8 cellular contexts compared by ENCODE assay signal in genomic region chrX:120604359-120604782, GRCh38. TPM values are rescaled to one million over a fixed set of nuclear protein-coding genes. Genes with fewer than 3 reads are reported as not detected.
DNase-seq lines count a peak whose midpoint lies in the region; ATAC-seq, FAIRE-seq and TF ChIP-seq lines count a peak whose summit lies in the region.

No MANE protein-coding gene starts in this region.

- peak; percentile 61 for ATAC-seq in HG02884 (IDR thresholded peaks at IDR 0.05; ENCODE audit: unreplicated experiment)
- ATAC-seq in activated CD8-positive, alpha-beta T cell treated with anti-CD3 and anti-CD28 coated beads for 36 hours, result peak; percentile 55
- ATAC-seq in naive thymus-derived CD4-positive, alpha-beta T cell, result peak; percentile 66

- CTCF ChIA-PET in activated CD8-positive, alpha-beta T cell treated with anti-CD3 and anti-CD28 coated beads for 36 hours (lab: Charles Lee), result interaction anchor here (1.3 kb wide), 1 partner anchor 118 kb away, joined by 4 read pairs; no protein-coding TSS in a partner anchor
- CTCF ChIA-PET in naive thymus-derived CD4-positive, alpha-beta T cell (lab: Charles Lee), result interaction anchor here (0.5 to 1.3 kb wide), 3 partner anchors 9 to 237 kb away, joined by 3 read pairs; no protein-coding TSS in a partner anchor

- no peak for FAIRE-seq in urothelium cell line (lab: Jason Lieb, UNC)

- no peak for TF ChIP-seq CTCF in activated CD8-positive, alpha-beta T cell treated with anti-CD3 and anti-CD28 coated beads for 36 hours (IDR thresholded peaks at IDR 0.05)

- intact Hi-C loops in activated CD8-positive, alpha-beta T cell treated with anti-CD3 and anti-CD28 coated beads for 36 hours (cut with micrococcal nuclease), result no loop called here
- intact Hi-C loops in naive thymus-derived CD4-positive, alpha-beta T cell (cut with micrococcal nuclease), result loop anchor here (1.0 to 10.0 kb wide), 6 partner anchors 26 to 360 kb away; partner anchors contain the start of genes C1GALT1C1 (in 2 of the 2) and CUL4B (in 1 of the 2)

- peak; percentile 18 for DNase-seq in activated CD8-positive, alpha-beta memory T cell treated with anti-CD3 and anti-CD28 coated beads, Interleukin-2, amount 50 U/mL, for 4 hours
- DNase-seq in activated CD8-positive, alpha-beta memory T cell treated with anti-CD3 and anti-CD28 coated beads, Interleukin-2, amount 50 U/mL, for 48 hours, result no peak
- peak; percentile 63 for DNase-seq in NCI-H2227 treated with DMSO at 0.1 percent for 48 hours (lab: John Stamatoyannopoulos, UW)
- DNase-seq in activated CD8-positive, alpha-beta T cell treated with anti-CD3 and anti-CD28 coated beads for 36 hours, result peak; percentile 39
- peak; percentile 59 for DNase-seq in fibroblast of gingiva (ENCODE audit: low read depth)
- peak in 8 of 9 donors; percentile 6 to 61 (median 36) for DNase-seq in naive thymus-derived CD4-positive, alpha-beta T cell
- peak; percentile 2 for DNase-seq in urothelium cell line (ENCODE audit: low spot score)

- no peaks in the 10 kb centered on the region for H3K27me3 ChIP-seq in naive thymus-derived CD4-positive, alpha-beta T cell (ENCODE audit: control insufficient read depth in 2 of 2, insufficient read depth in 2 of 2, low read length in 2 of 2)

- peak overlapping the region; percentile 55 for H3K4me3 ChIP-seq in naive thymus-derived CD4-positive, alpha-beta T cell (ENCODE audit: low read length)

- H3K27ac Mint-ChIP-seq in activated CD8-positive, alpha-beta T cell treated with anti-CD3 and anti-CD28 coated beads for 36 hours, result peak overlapping the region; percentile 96
- peak overlapping the region; percentile 96 to 99 (median 98) for H3K27ac Mint-ChIP-seq in naive thymus-derived CD4-positive, alpha-beta T cell

- H3K36me3 Mint-ChIP-seq in activated CD8-positive, alpha-beta T cell treated with anti-CD3 and anti-CD28 coated beads for 36 hours (ENCODE audit: low read depth), result peaks cover 6% of the 10 kb centered on the region
- H3K36me3 Mint-ChIP-seq in naive thymus-derived CD4-positive, alpha-beta T cell, result peaks cover 0 to 5% (median 0%) of the 10 kb centered on the region in 5 donors

- H3K4me1 Mint-ChIP-seq in activated CD8-positive, alpha-beta T cell treated with anti-CD3 and anti-CD28 coated beads for 36 hours (ENCODE audit: low read depth), result no peaks in the 10 kb centered on the region
- H3K4me1 Mint-ChIP-seq in naive thymus-derived CD4-positive, alpha-beta T cell, result peaks cover 0 to 19% (median 10%) of the 10 kb centered on the region in 7 donors

- no peaks in the 10 kb centered on the region for H3K9me3 Mint-ChIP-seq in activated CD8-positive, alpha-beta T cell treated with anti-CD3 and anti-CD28 coated beads for 36 hours
- H3K9me3 Mint-ChIP-seq in naive thymus-derived CD4-positive, alpha-beta T cell, result peaks cover 0 to 5% (median 0%) of the 10 kb centered on the region in 11 donors

- H3K4me3 Mint-ChIP-seq in activated CD8-positive, alpha-beta T cell treated with anti-CD3 and anti-CD28 coated beads for 36 hours, result peak overlapping the region; percentile 95
- H3K4me3 Mint-ChIP-seq in naive thymus-derived CD4-positive, alpha-beta T cell, result peak overlapping the region; percentile 91 to 99 (median 96)

- H3K27me3 Mint-ChIP-seq in activated CD8-positive, alpha-beta T cell treated with anti-CD3 and anti-CD28 coated beads for 36 hours, result no peaks in the 10 kb centered on the region
- H3K27me3 Mint-ChIP-seq in naive thymus-derived CD4-positive, alpha-beta T cell, result peaks cover 0 to 7% (median 0%) of the 10 kb centered on the region in 5 donors

- peaks cover 6 to 10% of the 10 kb centered on the region in 2 donors for H3K4me1 ChIP-seq in naive thymus-derived CD4-positive, alpha-beta T cell (ENCODE audit: control insufficient read depth in 2 of 2, insufficient read depth in 2 of 2, low read length in 2 of 2)

- peak overlapping the region; percentile 87 for H3K27ac ChIP-seq in naive thymus-derived CD4-positive, alpha-beta T cell (ENCODE audit: low read depth, low read length)

- POLR2A ChIA-PET in activated CD8-positive, alpha-beta T cell treated with anti-CD3 and anti-CD28 coated beads for 36 hours (lab: Charles Lee), result interaction anchor here (0.7 to 1.3 kb wide), 6 partner anchors 14 to 93 kb away, joined by 3 to 9 read pairs (median 4); partner anchors contain the start of gene CUL4B
- POLR2A ChIA-PET in naive thymus-derived CD4-positive, alpha-beta T cell (lab: Charles Lee), result interaction anchor here (0.5 to 4.1 kb wide), 14 partner anchors 14 to 889 kb away, joined by 3 to 111 read pairs (median 4); partner anchors contain the start of genes C1GALT1C1 and CUL4B

- H3K36me3 ChIP-seq in naive thymus-derived CD4-positive, alpha-beta T cell (ENCODE audit: control insufficient read depth in 2 of 3, insufficient read depth in 3 of 3, low read length in 3 of 3), result peaks cover 0 to 12% (median 3%) of the 10 kb centered on the region in 3 experiments

- no peaks in the 10 kb centered on the region for H3K9me3 ChIP-seq in naive thymus-derived CD4-positive, alpha-beta T cell (ENCODE audit: control insufficient read depth in 2 of 3, low read length in 3 of 3)

RNA-seq across cellular contexts. Expression of gene MCTS1, which starts 0.5 kb away (rescaled TPM):
- 10 to 100 TPM; 66.3 to 71.0 TPM for total RNA-seq in activated CD8-positive, alpha-beta T cell treated with anti-CD3 and anti-CD28 coated beads for 36 hours
- 10 to 100 TPM; 17.6 to 55.6 (median 27.3) TPM for total RNA-seq in naive thymus-derived CD4-positive, alpha-beta T cell
- 10 to 100 TPM; 55.8 to 76.3 TPM for polyA plus RNA-seq in naive thymus-derived CD4-positive, alpha-beta T cell

RNA-seq across cellular contexts. Expression of gene C1GALT1C1, which starts 25.5 kb away (rescaled TPM):
- total RNA-seq in activated CD8-positive, alpha-beta T cell treated with anti-CD3 and anti-CD28 coated beads for 36 hours, result 10 to 100 TPM; 13.5 to 14.6 TPM
- total RNA-seq in naive thymus-derived CD4-positive, alpha-beta T cell, result 10 to 100 TPM in 3 of 5 experiments, 1 to 10 TPM in 2; 4.7 to 29.5 (median 16.4) TPM
- 10 to 100 TPM; 22.2 to 31.0 TPM for polyA plus RNA-seq in naive thymus-derived CD4-positive, alpha-beta T cell

RNA-seq across cellular contexts. Expression of gene CUL4B, which starts 43.6 kb away (rescaled TPM):
- total RNA-seq in activated CD8-positive, alpha-beta T cell treated with anti-CD3 and anti-CD28 coated beads for 36 hours, result 10 to 100 TPM; 39.1 to 39.8 TPM
- 10 to 100 TPM; 34.9 to 67.7 (median 43.0) TPM for total RNA-seq in naive thymus-derived CD4-positive, alpha-beta T cell
- 10 to 100 TPM; 22.6 to 28.8 TPM for polyA plus RNA-seq in naive thymus-derived CD4-positive, alpha-beta T cell
